ENCODE assay signal across 20 cellular contexts in genomic region chr1:2224170-2224584, GRCh38.
"Had no signal": no experiment of that assay in that cellular context is flagged by ENCODE, and none has a peak within 500 bp of the region (broad histone marks: within the 10 kb centered on the region; RNA-seq: fewer than 3 reads in every experiment).

No MANE protein-coding gene starts in this region.

- H3K9me3 ChIP-seq: esophagus squamous epithelium, gastrocnemius medialis, heart left ventricle, upper lobe of left lung had no signal

- H3K9ac ChIP-seq: parathyroid adenoma had no signal

- H3K4me1 ChIP-seq: parathyroid adenoma had no signal

- H3K27ac ChIP-seq: esophagus squamous epithelium, gastrocnemius medialis, heart left ventricle, parathyroid adenoma had no signal

- H3K27me3 ChIP-seq: esophagus squamous epithelium, gastrocnemius medialis, heart left ventricle, upper lobe of left lung had no signal

- H3K9me3 Mint-ChIP-seq: activated CD4-positive, alpha-beta memory T cell treated with anti-CD3 and anti-CD28 coated beads for 36 hours had no signal

- H3K79me2 ChIP-seq: parathyroid adenoma had no signal

- H3K27ac Mint-ChIP-seq: activated B cell treated with CpG ODN at 0.5 μM for 24 hours; activated CD4-positive, alpha-beta memory T cell treated with anti-CD3 and anti-CD28 coated beads for 36 hours; activated naive CD4-positive, alpha-beta T cell treated with anti-CD3 and anti-CD28 coated beads, Interleukin-2, amount 50 U/mL, for 72 hours had no signal

- H3K36me3 Mint-ChIP-seq: brain; naive thymus-derived CD8-positive, alpha-beta T cell had no signal

- H3K4me3 ChIP-seq: esophagus squamous epithelium, gastrocnemius medialis, heart left ventricle, lung, upper lobe of left lung had no signal

- H3K4me3 Mint-ChIP-seq: activated B cell treated with CpG ODN at 0.5 μM for 24 hours; activated CD4-positive, alpha-beta memory T cell treated with anti-CD3 and anti-CD28 coated beads for 36 hours; brain; naive thymus-derived CD8-positive, alpha-beta T cell had no signal

- H2AFZ ChIP-seq: parathyroid adenoma had no signal

- DNase-seq: activated B cell treated with CpG ODN at 0.5 μM for 24 hours; activated CD4-positive, alpha-beta memory T cell treated with anti-CD3 and anti-CD28 coated beads for 36 hours; activated CD4-positive, alpha-beta T cell treated with anti-CD3 and anti-CD28 coated beads for 4 hours; activated gamma-delta T cell; aorta; caudate nucleus; effector memory CD4-positive, alpha-beta T cell; esophagus squamous epithelium; gastrocnemius medialis; heart left ventricle; islet precursor cell; left colon; naive thymus-derived CD8-positive, alpha-beta T cell; stimulated activated CD4-positive, alpha-beta T cell treated with anti-CD3 and anti-CD28 coated beads, Interleukin-4, amount 100 ng/mL, for 24 hours; stimulated activated naive CD8-positive, alpha-beta T cell treated with anti-CD3 and anti-CD28 coated beads, Interleukin-15, Interleukin-2, amounts not matched to agents 100 U/mL and 50 U/mL, for 24 hours had no signal

- H3K27me3 Mint-ChIP-seq: activated B cell treated with CpG ODN at 0.5 μM for 24 hours; naive thymus-derived CD8-positive, alpha-beta T cell had no signal

- H3K36me3 ChIP-seq: esophagus squamous epithelium, gastrocnemius medialis, heart left ventricle, upper lobe of left lung had no signal
